8 cellular contexts compared by ENCODE assay signal in genomic region chr7:139648941-139649425, GRCh38.
DNase-seq lines count a peak whose midpoint lies in the region; ATAC-seq and TF ChIP-seq lines count a peak whose summit lies in the region.

No MANE protein-coding gene starts in this region.

- no peaks in the 10 kb centered on the region for H3K27me3 Mint-ChIP-seq in CD4-positive, alpha-beta memory T cell
- H3K27me3 Mint-ChIP-seq in activated naive CD8-positive, alpha-beta T cell treated with anti-CD3 and anti-CD28 coated beads for 36 hours = no peaks in the 10 kb centered on the region
- H3K27me3 Mint-ChIP-seq in neural progenitor cell (ENCODE audit: insufficient read depth, low read depth) = no peaks in the 10 kb centered on the region

- H3K36me3 ChIP-seq in CD4-positive, alpha-beta memory T cell (ENCODE audit: insufficient read depth, low read length) = no peaks in the 10 kb centered on the region
- H3K36me3 ChIP-seq in neural progenitor cell = no peaks in the 10 kb centered on the region

- no peak overlapping the region for H3K4me2 ChIP-seq in neural progenitor cell

- peaks cover 0 to 6% of the 10 kb centered on the region in 2 donors for H3K36me3 Mint-ChIP-seq in CD4-positive, alpha-beta memory T cell
- peaks cover 1% of the 10 kb centered on the region for H3K36me3 Mint-ChIP-seq in activated naive CD8-positive, alpha-beta T cell treated with anti-CD3 and anti-CD28 coated beads for 36 hours
- H3K36me3 Mint-ChIP-seq in neural progenitor cell = peaks cover 2% of the 10 kb centered on the region

- H3K79me2 ChIP-seq in neural progenitor cell (ENCODE audit: low read depth) = peaks cover 4% of the 10 kb centered on the region

- H3F3A ChIP-seq in neural progenitor cell (ENCODE audit: low read depth) = peaks cover 5% of the 10 kb centered on the region

- TF ChIP-seq CTCF in neural progenitor cell (IDR thresholded peaks at IDR 0.05) = no peak

- peaks cover 34 to 70% (median 51%) of the 10 kb centered on the region in 4 donors for H3K4me1 Mint-ChIP-seq in CD4-positive, alpha-beta memory T cell
- peaks cover 51% of the 10 kb centered on the region for H3K4me1 Mint-ChIP-seq in activated naive CD8-positive, alpha-beta T cell treated with anti-CD3 and anti-CD28 coated beads for 36 hours
- peaks cover 45% of the 10 kb centered on the region for H3K4me1 Mint-ChIP-seq in neural progenitor cell

- peaks cover 70% of the 10 kb centered on the region for H4K20me1 ChIP-seq in neural progenitor cell (ENCODE audit: low read depth)

- peak overlapping the region; percentile 57 to 86 (median 77) for H3K27ac Mint-ChIP-seq in CD4-positive, alpha-beta memory T cell
- peak overlapping the region; percentile 64 for H3K27ac Mint-ChIP-seq in activated naive CD8-positive, alpha-beta T cell treated with anti-CD3 and anti-CD28 coated beads for 36 hours
- peak overlapping the region; percentile 7 for H3K27ac Mint-ChIP-seq in neural progenitor cell

- CTCF ChIA-PET in CD4-positive, alpha-beta memory T cell (lab: Charles Lee; ENCODE audit: partially characterized antibody) = interaction anchor here (1.0 to 5.3 kb wide), 7 partner anchors 15 to 352 kb away, joined by 3 to 203 read pairs (median 13); no protein-coding TSS in a partner anchor

- no peak overlapping the region for H2AFZ ChIP-seq in neural progenitor cell (replicated peaks)

- H3K27ac ChIP-seq in CD4-positive, alpha-beta memory T cell (ENCODE audit: low read depth, low read length) = no peak overlapping the region
- no peak overlapping the region for H3K27ac ChIP-seq in neural progenitor cell

- peak overlapping the region; percentile 55 to 87 (median 66) for H3K4me3 Mint-ChIP-seq in CD4-positive, alpha-beta memory T cell
- peak overlapping the region; percentile 18 for H3K4me3 Mint-ChIP-seq in activated naive CD8-positive, alpha-beta T cell treated with anti-CD3 and anti-CD28 coated beads for 36 hours
- no peak overlapping the region for H3K4me3 Mint-ChIP-seq in neural progenitor cell

- peak in 3 of 5 donors; percentile 15 to 28 (median 18) for DNase-seq in CD4-positive, alpha-beta memory T cell
- DNase-seq in activated naive CD8-positive, alpha-beta T cell treated with anti-CD3 and anti-CD28 coated beads for 36 hours = no peak
- no peak for DNase-seq in neural progenitor cell (ENCODE audit: low spot score)
- no peak for DNase-seq in mesenteric fat pad (ENCODE audit: low spot score)
- DNase-seq in NCI-H510A treated with DMSO at 0.1 percent for 48 hours (lab: John Stamatoyannopoulos, UW) = no peak
- DNase-seq in midbrain (lab: John Stamatoyannopoulos, UW) = no peak

- peak; percentile 89 for ATAC-seq in GM19351 (IDR thresholded peaks at IDR 0.05; ENCODE audit: unreplicated experiment)
- ATAC-seq in HG03354 (IDR thresholded peaks at IDR 0.05; ENCODE audit: poor library complexity, severe bottlenecking, unreplicated experiment) = peak; percentile 91

- H3K9ac ChIP-seq in neural progenitor cell = no peak overlapping the region

- H3K9me3 ChIP-seq in CD4-positive, alpha-beta memory T cell (ENCODE audit: control insufficient read depth in 1 of 2, low read length in 2 of 2) = no peaks in the 10 kb centered on the region
- no peaks in the 10 kb centered on the region for H3K9me3 ChIP-seq in neural progenitor cell (ENCODE audit: low read depth)

- H3K4me1 ChIP-seq in CD4-positive, alpha-beta memory T cell (ENCODE audit: insufficient read depth, low read length) = peaks cover 49% of the 10 kb centered on the region
- peaks cover 24% of the 10 kb centered on the region for H3K4me1 ChIP-seq in neural progenitor cell

- intact Hi-C loops in CD4-positive, alpha-beta memory T cell (cut with micrococcal nuclease) = loop anchor here (2.0 kb wide), 1 partner anchor 586 kb away; no protein-coding TSS in a partner anchor

- no peaks in the 10 kb centered on the region for H3K9me3 Mint-ChIP-seq in CD4-positive, alpha-beta memory T cell
- H3K9me3 Mint-ChIP-seq in activated naive CD8-positive, alpha-beta T cell treated with anti-CD3 and anti-CD28 coated beads for 36 hours = no peaks in the 10 kb centered on the region
- no peaks in the 10 kb centered on the region for H3K9me3 Mint-ChIP-seq in neural progenitor cell

- no peak overlapping the region for H3K4me3 ChIP-seq in CD4-positive, alpha-beta memory T cell (ENCODE audit: low read length in 2 of 2)
- no peak overlapping the region for H3K4me3 ChIP-seq in neural progenitor cell

- no peaks in the 10 kb centered on the region for H3K27me3 ChIP-seq in CD4-positive, alpha-beta memory T cell (ENCODE audit: insufficient read depth, low read length)
- no peaks in the 10 kb centered on the region for H3K27me3 ChIP-seq in neural progenitor cell

- POLR2A ChIA-PET in CD4-positive, alpha-beta memory T cell (lab: Charles Lee; ENCODE audit: partially characterized antibody) = interaction anchor here (0.9 to 3.2 kb wide), 2 partner anchors 22 to 414 kb away, joined by 3 to 12 read pairs; partner anchors contain the start of gene PARP12

Comparison
In these comparisons a context has a peak if more than half of its experiments do, and no peak if none do; other contexts are left out.
1. DNase-seq: peak in CD4-positive, alpha-beta memory T cell (3 of 5); none in activated naive CD8-positive, alpha-beta T cell treated with anti-CD3 and anti-CD28 coated beads for 36 hours (single experiment), neural progenitor cell (single experiment), mesenteric fat pad (single experiment), NCI-H510A treated with DMSO at 0.1 percent for 48 hours (single experiment) and midbrain (single experiment).
2. H3K27ac Mint-ChIP-seq: peak in every context shown above with its lines; median percentile 77 in CD4-positive, alpha-beta memory T cell; 64 in activated naive CD8-positive, alpha-beta T cell treated with anti-CD3 and anti-CD28 coated beads for 36 hours; 7 in neural progenitor cell.